In genomic region chr3:69739204-69740102, GRCh38 we compare ENCODE assay signal across 7 cellular contexts. TPM values are rescaled to one million over a fixed set of nuclear protein-coding genes. Genes with fewer than 3 reads are reported as not detected.
DNase-seq lines count a peak whose midpoint lies in the region; FAIRE-seq and TF ChIP-seq lines count a peak whose summit lies in the region.

A gene with protein sequence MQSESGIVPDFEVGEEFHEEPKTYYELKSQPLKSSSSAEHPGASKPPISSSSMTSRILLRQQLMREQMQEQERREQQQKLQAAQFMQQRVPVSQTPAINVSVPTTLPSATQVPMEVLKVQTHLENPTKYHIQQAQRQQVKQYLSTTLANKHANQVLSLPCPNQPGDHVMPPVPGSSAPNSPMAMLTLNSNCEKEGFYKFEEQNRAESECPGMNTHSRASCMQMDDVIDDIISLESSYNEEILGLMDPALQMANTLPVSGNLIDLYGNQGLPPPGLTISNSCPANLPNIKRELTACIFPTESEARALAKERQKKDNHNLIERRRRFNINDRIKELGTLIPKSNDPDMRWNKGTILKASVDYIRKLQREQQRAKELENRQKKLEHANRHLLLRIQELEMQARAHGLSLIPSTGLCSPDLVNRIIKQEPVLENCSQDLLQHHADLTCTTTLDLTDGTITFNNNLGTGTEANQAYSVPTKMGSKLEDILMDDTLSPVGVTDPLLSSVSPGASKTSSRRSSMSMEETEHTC (plus strand): TSS chr3:69739464. CDS start chr3:69739598, 134 bp downstream.

- H2AFZ ChIP-seq in keratinocyte (ENCODE audit: control insufficient read depth, low read length): peak within 1 kb of the TSS; percentile 98

- peaks cover 2% of the 10 kb centered on the region for H3K4me1 ChIP-seq in keratinocyte (ENCODE audit: control insufficient read depth, extremely low read depth, insufficient read depth, low read length)
- H3K4me1 ChIP-seq in small intestine (ENCODE audit: control insufficient read depth in 2 of 2, insufficient read depth in 1 of 2, low read depth in 1 of 2, low read length in 1 of 2): no peaks in the 10 kb centered on the region

- DNase-seq in GM13977 (ENCODE audit: low spot score): peak; percentile 90
- peak; percentile 96 for DNase-seq in HCEC 1CT
- DNase-seq in LoVo (ENCODE audit: low spot score): peak; percentile 91
- DNase-seq in SIG-M5 (lab: John Stamatoyannopoulos, UW): peak; percentile 29
- DNase-seq in choroid plexus epithelial cell (ENCODE audit: low read depth): peak; percentile 94
- DNase-seq in keratinocyte (ENCODE audit: low read depth, low spot score): no peak
- DNase-seq in small intestine: peak; percentile 86

- peak within 1 kb of the TSS; percentile 65 for H3K9ac ChIP-seq in keratinocyte (ENCODE audit: control insufficient read depth, extremely low read depth, insufficient read depth, low read length)

- no peak within 1 kb of the TSS for H3K27ac ChIP-seq in keratinocyte (ENCODE audit: control insufficient read depth, insufficient read depth, low read length)
- H3K27ac ChIP-seq in small intestine (ENCODE audit: low read depth in 1 of 2, low read length in 1 of 2): peak within 1 kb of the TSS in 1 of 2 donors; percentile 53

- no peaks in the 10 kb centered on the region for H3K9me1 ChIP-seq in keratinocyte (ENCODE audit: control insufficient read depth, extremely low read depth, insufficient read depth, low read length)

- dilution Hi-C loops in keratinocyte (cut with MboI; ENCODE audit: extremely low pct_ligation_motif_present, low sequenced_read_pairs): no loop called here

- H3K36me3 ChIP-seq in keratinocyte (ENCODE audit: control insufficient read depth in 2 of 2, extremely low read depth in 1 of 2, insufficient read depth in 2 of 2, low read length in 2 of 2) (no peaks in the 10 kb centered on the region), small intestine (ENCODE audit: control insufficient read depth in 2 of 2, insufficient read depth in 2 of 2, low read length in 2 of 2) (no peaks in the 10 kb centered on the region)

- FAIRE-seq in keratinocyte (lab: Jason Lieb, UNC): peak; percentile 41
- FAIRE-seq in small intestine (lab: Jason Lieb, UNC): no peak

- peak within 1 kb of the TSS; percentile 96 for H3K4me2 ChIP-seq in keratinocyte (ENCODE audit: control insufficient read depth, extremely low read depth, insufficient read depth, low read depth, low read length)

- H3K4me3 ChIP-seq in choroid plexus epithelial cell (ENCODE audit: low read depth, low read length): peak within 1 kb of the TSS; percentile 88
- H3K4me3 ChIP-seq in keratinocyte (ENCODE audit: control insufficient read depth in 2 of 3, extremely low read depth in 1 of 3, insufficient read depth in 2 of 3, low read depth in 1 of 3, low read length in 3 of 3): peak within 1 kb of the TSS; percentile 68 to 94 (median 86)
- H3K4me3 ChIP-seq in small intestine (ENCODE audit: low read depth in 1 of 2, low read length in 2 of 2): peak within 1 kb of the TSS; percentile 67

- in situ Hi-C loops in GM13977 (cut with MboI; ENCODE audit: low pct_unique_long_range_greater_than_20kb, low sequenced_read_pairs, unreplicated experiment): no loop called here

- peaks cover 2% of the 10 kb centered on the region for H3K27me3 ChIP-seq in keratinocyte (ENCODE audit: control insufficient read depth, extremely low read depth, insufficient read depth, low read length)
- no peaks in the 10 kb centered on the region for H3K27me3 ChIP-seq in small intestine (ENCODE audit: control insufficient read depth in 2 of 2, insufficient read depth in 2 of 2, low read length in 2 of 2)

- TF ChIP-seq CTCF in GM13977 (IDR thresholded peaks at IDR 0.05; ENCODE audit: extremely low read depth, insufficient read depth, missing control alignments) (no peak), choroid plexus epithelial cell (conservative IDR thresholded peaks at IDR 0.05; ENCODE audit: low read depth, low read length) (no peak), keratinocyte (optimal IDR thresholded peaks at IDR 0.05 in 1 of 3, IDR thresholded peaks at IDR 0.05 in 1 of 3, conservative IDR thresholded peaks at IDR 0.05 in 1 of 3; ENCODE audit: extremely low read depth in 1 of 3, insufficient read depth in 2 of 3, low read length in 3 of 3) (no peak)

- no peaks in the 10 kb centered on the region for H3K79me2 ChIP-seq in keratinocyte (ENCODE audit: control insufficient read depth, insufficient read depth, low read length)

- WGBS in small intestine, 3 donors: 1% methylated on average over 75 to 81 of the region's 81 CpGs

- H4K20me1 ChIP-seq in keratinocyte (ENCODE audit: control insufficient read depth, extremely low read depth, insufficient read depth, low read length): no peaks in the 10 kb centered on the region

- H3K9me3 ChIP-seq in keratinocyte (ENCODE audit: control insufficient read depth, low read depth, low read length): no peaks in the 10 kb centered on the region
- H3K9me3 ChIP-seq in small intestine (ENCODE audit: control insufficient read depth, low read depth): no peaks in the 10 kb centered on the region

RNA-seq across cellular contexts. Expression of the gene that starts here (rescaled TPM):
- polyA plus RNA-seq in keratinocyte (2.7 to 5.8 TPM (median 2.9 TPM) in 3 replicates), small intestine (1 to 10 TPM in 2 of 3 donors, under 1 TPM in 1; 0.22 to 2.2 (median 1.6) TPM)
- polyA plus RNA-seq in keratinocyte (2011; ENCODE audit: low read depth): 14.9 TPM
- polyA plus RNA-seq in keratinocyte (2011; cell fraction: cytosol; rRNA removed): 3.9 and 4.6 TPM in 2 replicates
- 6.1 and 7.0 TPM in 2 replicates for polyA plus RNA-seq in keratinocyte (2011; cell fraction: nucleus; rRNA removed)
- polyA plus RNA-seq in keratinocyte (2012; ENCODE audit: low replicate concordance): 1.8 and 2.4 TPM in 2 replicates
- 8.0 to 26.5 TPM (median 12.1 TPM) in 3 replicates for polyA minus RNA-seq in keratinocyte
- polyA minus RNA-seq in keratinocyte (2011; cell fraction: cytosol; rRNA and poly(A)+ RNA removed): 3.6 TPM
- polyA minus RNA-seq in keratinocyte (2011; cell fraction: nucleus; rRNA and poly(A)+ RNA removed): 7.4 and 12.3 TPM in 2 replicates
